Comparison of ENCODE assay signal across 18 cellular contexts in genomic region chr14:81331229-81332026, GRCh38.
DNase-seq lines count a peak whose midpoint lies in the region; ATAC-seq and TF ChIP-seq lines count a peak whose summit lies in the region.
"Had no signal": no experiment of that assay in that cellular context is flagged by ENCODE, and none has a peak within 500 bp of the region (broad histone marks: within the 10 kb centered on the region; RNA-seq: fewer than 3 reads in every experiment).

No MANE protein-coding gene starts in this region.

- no peaks in the 10 kb centered on the region for H3K4me1 ChIP-seq in mucosa of descending colon (ENCODE audit: low read depth)

- H3K9me3 Mint-ChIP-seq in activated T-cell treated with anti-CD3 and anti-CD28 coated beads, Interleukin-2, amount 50 U/mL, for 4 hours = no peaks in the 10 kb centered on the region
- H3K9me3 Mint-ChIP-seq: activated T-cell treated with anti-CD3 and anti-CD28 coated beads, Interleukin-2, amount 50 U/mL, for 72 hours; memory B cell; natural killer cell; stimulated activated effector memory CD8-positive, alpha-beta T cell treated with anti-CD3 and anti-CD28 coated beads, Interleukin-12 subunit alpha, Interleukin-12 subunit beta, amount 100 ng/mL, for 72 hours had no signal

- peaks cover 2% of the 10 kb centered on the region for H3K27me3 Mint-ChIP-seq in activated T-cell treated with anti-CD3 and anti-CD28 coated beads, Interleukin-2, amount 50 U/mL, for 4 hours (ENCODE audit: low read depth)

- H3K4me3 ChIP-seq in mucosa of descending colon = no peak overlapping the region
- H3K4me3 ChIP-seq: GM23248 had no signal

- intact Hi-C loops in mucosa of descending colon (cut with DNase I, micrococcal nuclease) (no loop called here), Right ventricle myocardium inferior (cut with DNase I) (no loop called here)

- no peaks in the 10 kb centered on the region for H3K4me1 Mint-ChIP-seq in activated T-cell treated with anti-CD3 and anti-CD28 coated beads, Interleukin-2, amount 50 U/mL, for 4 hours (ENCODE audit: low read depth)
- H3K4me1 Mint-ChIP-seq: memory B cell; natural killer cell; stimulated activated effector memory CD8-positive, alpha-beta T cell treated with anti-CD3 and anti-CD28 coated beads, Interleukin-12 subunit alpha, Interleukin-12 subunit beta, amount 100 ng/mL, for 72 hours had no signal

- H3K4me3 Mint-ChIP-seq in activated T-cell treated with anti-CD3 and anti-CD28 coated beads, Interleukin-2, amount 50 U/mL, for 4 hours = no peak overlapping the region
- H3K4me3 Mint-ChIP-seq: activated CD8-positive, alpha-beta T cell treated with anti-CD3 and anti-CD28 coated beads, Interleukin-2, amount 10 ng/mL, durations not matched to agents 7 days and 5 days; activated naive CD8-positive, alpha-beta T cell; activated T-cell treated with anti-CD3 and anti-CD28 coated beads, Interleukin-2, amount 50 U/mL, for 72 hours; CD14-positive monocyte; memory B cell; natural killer cell; stimulated activated effector memory CD8-positive, alpha-beta T cell treated with anti-CD3 and anti-CD28 coated beads, Interleukin-12 subunit alpha, Interleukin-12 subunit beta, amount 100 ng/mL, for 72 hours had no signal

- H3K9me3 ChIP-seq in mucosa of descending colon = no peaks in the 10 kb centered on the region

- DNase-seq in NCI-H748 (lab: John Stamatoyannopoulos, UW; ENCODE audit: unreplicated experiment) (peak; percentile 49), NCI-H748 treated with DMSO at 0.1 percent for 48 hours (lab: John Stamatoyannopoulos, UW) (no peak), cerebellum (ENCODE audit: low spot score) (peak; percentile 5), mucosa of descending colon (no peak), NCI-H2196 treated with DMSO at 0.1 percent for 48 hours (lab: John Stamatoyannopoulos, UW; ENCODE audit: unreplicated experiment) (no peak), Right ventricle myocardium inferior (ENCODE audit: missing footprints) (no peak)
- no peak for DNase-seq in activated T-cell treated with anti-CD3 and anti-CD28 coated beads, Interleukin-2, amount 50 U/mL, for 4 hours
- DNase-seq: activated CD8-positive, alpha-beta T cell treated with anti-CD3 and anti-CD28 coated beads, Interleukin-2, amount 10 ng/mL, durations not matched to agents 7 days and 5 days; activated T-cell treated with anti-CD3 and anti-CD28 coated beads, Interleukin-2, amount 50 U/mL, for 72 hours; brain microvascular endothelial cell; GM23248; natural killer cell; NCI-H1417 treated with DMSO at 0.1 percent for 48 hours had no signal

- H3K36me3 Mint-ChIP-seq in activated T-cell treated with anti-CD3 and anti-CD28 coated beads, Interleukin-2, amount 50 U/mL, for 4 hours (ENCODE audit: insufficient read depth) = no peaks in the 10 kb centered on the region
- H3K36me3 Mint-ChIP-seq: activated naive CD8-positive, alpha-beta T cell; memory B cell; natural killer cell; stimulated activated effector memory CD8-positive, alpha-beta T cell treated with anti-CD3 and anti-CD28 coated beads, Interleukin-12 subunit alpha, Interleukin-12 subunit beta, amount 100 ng/mL, for 72 hours had no signal

- TF ChIP-seq CTCF in mucosa of descending colon (IDR thresholded peaks at IDR 0.05) = no peak

- ATAC-seq in mucosa of descending colon (peak; percentile 23), HG02642 (IDR thresholded peaks at IDR 0.05; ENCODE audit: poor library complexity, unreplicated experiment) (no peak), Right ventricle myocardium inferior (no peak)
- ATAC-seq in activated T-cell treated with anti-CD3 and anti-CD28 coated beads, Interleukin-2, amount 50 U/mL, for 4 hours = no peak
- ATAC-seq: activated CD8-positive, alpha-beta T cell treated with anti-CD3 and anti-CD28 coated beads, Interleukin-2, amount 10 ng/mL, durations not matched to agents 7 days and 5 days; activated T-cell treated with anti-CD3 and anti-CD28 coated beads, Interleukin-2, amount 50 U/mL, for 72 hours; natural killer cell; stimulated activated effector memory CD8-positive, alpha-beta T cell treated with anti-CD3 and anti-CD28 coated beads, Interleukin-12 subunit alpha, Interleukin-12 subunit beta, amount 100 ng/mL, for 72 hours had no signal

- H3K36me3 ChIP-seq in mucosa of descending colon (ENCODE audit: low read depth) = no peaks in the 10 kb centered on the region
- H3K36me3 ChIP-seq: brain microvascular endothelial cell had no signal

Comparison
In these comparisons a context has a peak if more than half of its experiments do, and no peak if none do; other contexts are left out.
1. DNase-seq: peak in NCI-H748 (single experiment) and cerebellum (single experiment); none in NCI-H748 treated with DMSO at 0.1 percent for 48 hours (single experiment), mucosa of descending colon (0 of 3), NCI-H2196 treated with DMSO at 0.1 percent for 48 hours (single experiment), Right ventricle myocardium inferior (single experiment) and activated T-cell treated with anti-CD3 and anti-CD28 coated beads, Interleukin-2, amount 50 U/mL, for 4 hours (single experiment).